ENCODE assay signal across 23 cellular contexts in the genomic region with DNA sequence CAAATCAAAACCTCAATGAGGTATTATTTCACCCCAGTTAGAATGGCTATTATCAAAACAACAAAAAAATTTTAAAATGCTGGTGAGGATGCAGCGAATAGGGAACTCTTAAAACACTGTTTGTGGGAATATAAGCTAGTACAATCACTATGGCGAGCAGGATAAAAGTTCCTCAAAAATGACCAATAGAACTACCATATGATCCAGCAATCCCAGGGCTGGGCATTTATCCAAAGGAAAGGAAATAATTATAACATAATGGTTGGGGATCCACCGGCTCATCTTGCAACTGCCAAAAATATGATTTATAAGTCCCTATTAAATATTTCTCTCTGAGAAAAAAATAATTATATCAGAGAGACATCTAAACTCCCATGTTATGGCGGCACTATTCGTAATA.
A peak's percentile ranks its signal among the peaks of the same experiment; 100 is the strongest.
DNase-seq lines count a peak whose midpoint lies in the region; ATAC-seq and TF ChIP-seq lines count a peak whose summit lies in the region.
"Had no signal": no experiment of that assay in that cellular context is flagged by ENCODE, and none has a peak within 500 bp of the region (broad histone marks: within the 10 kb centered on the region; RNA-seq: fewer than 3 reads in every experiment).

No MANE protein-coding gene starts in this region.

- no peaks in the 10 kb centered on the region for H3K4me1 Mint-ChIP-seq in activated CD4-positive, alpha-beta T cell treated with anti-CD3 and anti-CD28 coated beads, Interleukin-2, amount 10 ng/mL, durations not matched to agents 7 days and 5 days
- H3K4me1 Mint-ChIP-seq in activated CD8-positive, alpha-beta memory T cell treated with anti-CD3 and anti-CD28 coated beads, Interleukin-2, amount 10 ng/mL, durations not matched to agents 7 days and 5 days, result no peaks in the 10 kb centered on the region
- H3K4me1 Mint-ChIP-seq: CD14-positive monocyte; CD8-positive, alpha-beta memory T cell; H9 had no signal

- H3K4me3 Mint-ChIP-seq in activated CD4-positive, alpha-beta T cell treated with anti-CD3 and anti-CD28 coated beads, Interleukin-2, amount 10 ng/mL, durations not matched to agents 7 days and 5 days, result no peak overlapping the region
- H3K4me3 Mint-ChIP-seq in activated CD8-positive, alpha-beta memory T cell treated with anti-CD3 and anti-CD28 coated beads, Interleukin-2, amount 10 ng/mL, durations not matched to agents 7 days and 5 days, result no peak overlapping the region
- H3K4me3 Mint-ChIP-seq: CD14-positive monocyte; CD4-positive, alpha-beta T cell; CD8-positive, alpha-beta memory T cell; H9 had no signal

- CTCF ChIA-PET in activated CD4-positive, alpha-beta T cell treated with anti-CD3 and anti-CD28 coated beads, Interleukin-2, amount 10 ng/mL, durations not matched to agents 7 days and 5 days (lab: Charles Lee), result no interaction called here
- CTCF ChIA-PET in activated CD8-positive, alpha-beta memory T cell treated with anti-CD3 and anti-CD28 coated beads, Interleukin-2, amount 10 ng/mL, durations not matched to agents 7 days and 5 days (lab: Charles Lee), result no interaction called here

- H3K9me3 Mint-ChIP-seq in activated CD4-positive, alpha-beta T cell treated with anti-CD3 and anti-CD28 coated beads, Interleukin-2, amount 10 ng/mL, durations not matched to agents 7 days and 5 days, result no peaks in the 10 kb centered on the region
- H3K9me3 Mint-ChIP-seq in activated CD8-positive, alpha-beta memory T cell treated with anti-CD3 and anti-CD28 coated beads, Interleukin-2, amount 10 ng/mL, durations not matched to agents 7 days and 5 days (ENCODE audit: low read depth), result peaks cover 2% of the 10 kb centered on the region

- TF ChIP-seq CTCF in fibroblast of mammary gland (conservative IDR thresholded peaks at IDR 0.05; ENCODE audit: control insufficient read depth, insufficient read depth, low read depth, low read length), result no peak

- no peaks in the 10 kb centered on the region for H3K36me3 Mint-ChIP-seq in activated CD4-positive, alpha-beta T cell treated with anti-CD3 and anti-CD28 coated beads, Interleukin-2, amount 10 ng/mL, durations not matched to agents 7 days and 5 days (ENCODE audit: low read depth)
- H3K36me3 Mint-ChIP-seq in activated CD8-positive, alpha-beta memory T cell treated with anti-CD3 and anti-CD28 coated beads, Interleukin-2, amount 10 ng/mL, durations not matched to agents 7 days and 5 days, result no peaks in the 10 kb centered on the region
- H3K36me3 Mint-ChIP-seq: CD8-positive, alpha-beta memory T cell had no signal

- DNase-seq in NCI-H1105 (lab: John Stamatoyannopoulos, UW) (peak; percentile 19), fibroblast of mammary gland (ENCODE audit: low read depth) (peak; percentile 32)
- no peak for DNase-seq in activated CD4-positive, alpha-beta T cell treated with anti-CD3 and anti-CD28 coated beads, Interleukin-2, amount 10 ng/mL, durations not matched to agents 7 days and 5 days
- no peak for DNase-seq in activated CD8-positive, alpha-beta memory T cell treated with anti-CD3 and anti-CD28 coated beads, Interleukin-2, amount 10 ng/mL, durations not matched to agents 7 days and 5 days
- no peak for DNase-seq in activated CD4-positive, CD25-positive, alpha-beta regulatory T cell treated with anti-CD3 and anti-CD28 coated beads, Interleukin-2, amount 50 U/mL, for 72 hours
- DNase-seq: 8988T; ACHN; AML-193; BE2C; CD4-positive, alpha-beta T cell; CD8-positive, alpha-beta memory T cell; DMS 273 treated with DMSO at 0.1 percent for 48 hours; DMS79; EL; GDM1; GM23248; H9 had no signal

- H3K27ac Mint-ChIP-seq in activated CD4-positive, alpha-beta T cell treated with anti-CD3 and anti-CD28 coated beads, Interleukin-2, amount 10 ng/mL, durations not matched to agents 7 days and 5 days, result no peak overlapping the region
- no peak overlapping the region for H3K27ac Mint-ChIP-seq in activated CD8-positive, alpha-beta memory T cell treated with anti-CD3 and anti-CD28 coated beads, Interleukin-2, amount 10 ng/mL, durations not matched to agents 7 days and 5 days
- H3K27ac Mint-ChIP-seq: CD14-positive monocyte; CD4-positive, alpha-beta T cell; CD8-positive, alpha-beta memory T cell; H9 had no signal

- H3K27me3 Mint-ChIP-seq in activated CD4-positive, alpha-beta T cell treated with anti-CD3 and anti-CD28 coated beads, Interleukin-2, amount 10 ng/mL, durations not matched to agents 7 days and 5 days, result no peaks in the 10 kb centered on the region
- H3K27me3 Mint-ChIP-seq in activated CD8-positive, alpha-beta memory T cell treated with anti-CD3 and anti-CD28 coated beads, Interleukin-2, amount 10 ng/mL, durations not matched to agents 7 days and 5 days, result no peaks in the 10 kb centered on the region
- H3K27me3 Mint-ChIP-seq: CD4-positive, alpha-beta T cell; CD8-positive, alpha-beta memory T cell had no signal

- no peak overlapping the region for H3K4me3 ChIP-seq in fibroblast of mammary gland (ENCODE audit: control insufficient read depth, low read depth, low read length)
- H3K4me3 ChIP-seq: A549; BLaER1 treated with 17β-estradiol and CSF1 and Interleukin-3, amounts not matched to agents 10 nM and 100 nM; GM12878; GM23248 had no signal

- POLR2A ChIA-PET in activated CD4-positive, alpha-beta T cell treated with anti-CD3 and anti-CD28 coated beads, Interleukin-2, amount 10 ng/mL, durations not matched to agents 7 days and 5 days (lab: Charles Lee), result no interaction called here

- peak; percentile 50 for ATAC-seq in SK-N-SH treated with all-trans-retinoic acid at 6 μM for 48 hours
- no peak for ATAC-seq in activated CD8-positive, alpha-beta memory T cell treated with anti-CD3 and anti-CD28 coated beads, Interleukin-2, amount 10 ng/mL, durations not matched to agents 7 days and 5 days
- ATAC-seq: A549, GM12878, HCT116 had no signal

TF ChIP-seq in SK-N-SH treated with all-trans-retinoic acid at 6 μM for 48 hours, 23 proteins besides CTCF, POLR2A, EP300 and RAD21:
- TF ChIP-seq PPARA (CRISPR knock-in tag; IDR thresholded peaks at IDR 0.05; ENCODE audit: borderline replicate concordance) (no peak), CREB5 (CRISPR knock-in tag; IDR thresholded peaks at IDR 0.05; ENCODE audit: low read depth) (no peak), TOX (CRISPR knock-in tag; IDR thresholded peaks at IDR 0.05; ENCODE audit: borderline replicate concordance) (no peak)
- TF ChIP-seq, protein P1, sequence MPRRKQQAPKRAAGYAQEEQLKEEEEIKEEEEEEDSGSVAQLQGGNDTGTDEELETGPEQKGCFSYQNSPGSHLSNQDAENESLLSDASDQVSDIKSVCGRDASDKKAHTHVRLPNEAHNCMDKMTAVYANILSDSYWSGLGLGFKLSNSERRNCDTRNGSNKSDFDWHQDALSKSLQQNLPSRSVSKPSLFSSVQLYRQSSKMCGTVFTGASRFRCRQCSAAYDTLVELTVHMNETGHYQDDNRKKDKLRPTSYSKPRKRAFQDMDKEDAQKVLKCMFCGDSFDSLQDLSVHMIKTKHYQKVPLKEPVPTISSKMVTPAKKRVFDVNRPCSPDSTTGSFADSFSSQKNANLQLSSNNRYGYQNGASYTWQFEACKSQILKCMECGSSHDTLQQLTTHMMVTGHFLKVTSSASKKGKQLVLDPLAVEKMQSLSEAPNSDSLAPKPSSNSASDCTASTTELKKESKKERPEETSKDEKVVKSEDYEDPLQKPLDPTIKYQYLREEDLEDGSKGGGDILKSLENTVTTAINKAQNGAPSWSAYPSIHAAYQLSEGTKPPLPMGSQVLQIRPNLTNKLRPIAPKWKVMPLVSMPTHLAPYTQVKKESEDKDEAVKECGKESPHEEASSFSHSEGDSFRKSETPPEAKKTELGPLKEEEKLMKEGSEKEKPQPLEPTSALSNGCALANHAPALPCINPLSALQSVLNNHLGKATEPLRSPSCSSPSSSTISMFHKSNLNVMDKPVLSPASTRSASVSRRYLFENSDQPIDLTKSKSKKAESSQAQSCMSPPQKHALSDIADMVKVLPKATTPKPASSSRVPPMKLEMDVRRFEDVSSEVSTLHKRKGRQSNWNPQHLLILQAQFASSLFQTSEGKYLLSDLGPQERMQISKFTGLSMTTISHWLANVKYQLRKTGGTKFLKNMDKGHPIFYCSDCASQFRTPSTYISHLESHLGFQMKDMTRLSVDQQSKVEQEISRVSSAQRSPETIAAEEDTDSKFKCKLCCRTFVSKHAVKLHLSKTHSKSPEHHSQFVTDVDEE (CRISPR knock-in tag; IDR thresholded peaks at IDR 0.05), result no peak

Comparison
In these comparisons a context has a peak if more than half of its experiments do, and no peak if none do; other contexts are left out.
1. DNase-seq: peak in NCI-H1105 (single experiment) and fibroblast of mammary gland (single experiment); none in activated CD4-positive, alpha-beta T cell treated with anti-CD3 and anti-CD28 coated beads, Interleukin-2, amount 10 ng/mL, durations not matched to agents 7 days and 5 days (single experiment), activated CD8-positive, alpha-beta memory T cell treated with anti-CD3 and anti-CD28 coated beads, Interleukin-2, amount 10 ng/mL, durations not matched to agents 7 days and 5 days (single experiment) and activated CD4-positive, CD25-positive, alpha-beta regulatory T cell treated with anti-CD3 and anti-CD28 coated beads, Interleukin-2, amount 50 U/mL, for 72 hours (single experiment).